16 cellular contexts compared by ENCODE assay signal in genomic region chr2:127661072-127661618, GRCh38. TPM values are rescaled to one million over a fixed set of nuclear protein-coding genes. Genes with fewer than 3 reads are reported as not detected.
A peak's percentile ranks its signal among the peaks of the same experiment; 100 is the strongest.
DNase-seq lines count a peak whose midpoint lies in the region; ATAC-seq and TF ChIP-seq lines count a peak whose summit lies in the region.
"Had no signal": no experiment of that assay in that cellular context is flagged by ENCODE, and none has a peak within 500 bp of the region (broad histone marks: within the 10 kb centered on the region; RNA-seq: fewer than 3 reads in every experiment).

No MANE protein-coding gene starts in this region.

- DNase-seq in breast epithelium (ENCODE audit: low spot score in 2 of 2), result peak in 1 of 2 donors; percentile 25
- DNase-seq in mammary epithelial cell, result no peak
- peak; percentile 19 to 54 for DNase-seq in hippocampal formation (lab: John Stamatoyannopoulos, UW)
- peak; percentile 86 for DNase-seq in posterior vena cava (ENCODE audit: low spot score)
- no peak for DNase-seq in glomerular visceral epithelial cell (ENCODE audit: extremely low spot score)
- no peak for DNase-seq in kidney glomerular epithelial cell (lab: John Stamatoyannopoulos, UW)
- no peak for DNase-seq in NCI-H1105 (lab: John Stamatoyannopoulos, UW)
- DNase-seq: activated CD4-positive, alpha-beta T cell treated with anti-CD3 and anti-CD28 coated beads, Interleukin-2, amount 50 U/mL, for 4 hours; activated gamma-delta T cell; OCI-M1; stimulated activated CD4-positive, alpha-beta T cell treated with anti-CD3 and anti-CD28 coated beads, Interleukin-4, amount 100 ng/mL, for 24 hours; stimulated activated naive CD8-positive, alpha-beta T cell treated with anti-CD3 and anti-CD28 coated beads, Interleukin-15, Interleukin-2, amounts not matched to agents 100 U/mL and 50 U/mL, for 24 hours had no signal

- WGBS in mammary epithelial cell (ENCODE audit: low coverage, missing lambda C conversion rate), result 96% methylated on average over 13 of the region's 14 CpGs

- no peak overlapping the region for H2AFZ ChIP-seq in mammary epithelial cell (ENCODE audit: low read depth, low read length)

- no peak for TF ChIP-seq POLR2A in breast epithelium (IDR thresholded peaks at IDR 0.05)

- no peak overlapping the region for H3K4me3 ChIP-seq in breast epithelium
- no peak overlapping the region for H3K4me3 ChIP-seq in mammary epithelial cell (replicated peaks in 1 of 3; ENCODE audit: insufficient read depth in 1 of 3, low read depth in 2 of 3, low read length in 3 of 3)
- H3K4me3 ChIP-seq: prostate gland had no signal

- intact Hi-C loops in breast epithelium (cut with DNase I; ENCODE audit: low total_unique reads) (no loop called here), mammary epithelial cell (cut with micrococcal nuclease) (no loop called here), posterior vena cava (cut with DNase I) (no loop called here)

- no peak for ATAC-seq in HG03159 (IDR thresholded peaks at IDR 0.05; ENCODE audit: unreplicated experiment)
- ATAC-seq: stimulated activated naive CD8-positive, alpha-beta T cell treated with anti-CD3 and anti-CD28 coated beads, Interleukin-15, Interleukin-2, amounts not matched to agents 100 U/mL and 50 U/mL, for 24 hours had no signal

- dilution Hi-C loops in mammary epithelial cell (cut with HindIII; ENCODE audit: low sequenced_read_pairs), result no loop called here

- no peak overlapping the region for H3K9ac ChIP-seq in mammary epithelial cell (ENCODE audit: insufficient read depth, low read length)

- no peaks in the 10 kb centered on the region for H3K36me3 ChIP-seq in breast epithelium
- no peaks in the 10 kb centered on the region for H3K36me3 ChIP-seq in mammary epithelial cell (ENCODE audit: insufficient read depth, low read length)
- H3K36me3 ChIP-seq: prostate gland had no signal

- H3K4me2 ChIP-seq in mammary epithelial cell (ENCODE audit: insufficient read depth, low read depth, low read length), result no peak overlapping the region

- H3K79me2 ChIP-seq in mammary epithelial cell (ENCODE audit: insufficient read depth, low read length), result no peaks in the 10 kb centered on the region

- CTCF ChIA-PET in mammary epithelial cell (lab: Charles Lee; ENCODE audit: low non-redundant PET), result no interaction called here

- peaks cover 0 to 6% of the 10 kb centered on the region in 2 donors for H3K4me1 ChIP-seq in breast epithelium
- H3K4me1 ChIP-seq in mammary epithelial cell (ENCODE audit: insufficient read depth, low read length), result peaks cover 8% of the 10 kb centered on the region
- H3K4me1 ChIP-seq: prostate gland had no signal

- H3K9me3 ChIP-seq in breast epithelium (no peaks in the 10 kb centered on the region), mammary epithelial cell (replicated peaks; ENCODE audit: insufficient read depth, low read length) (no peaks in the 10 kb centered on the region)
- H3K9me3 ChIP-seq: Caco-2, prostate gland had no signal

- H3K27ac ChIP-seq in breast epithelium (peak overlapping the region; percentile 1 to 55), mammary epithelial cell (ENCODE audit: insufficient read depth, low read depth, low read length) (no peak overlapping the region)
- H3K27ac ChIP-seq: 22Rv1, prostate gland had no signal

- no TSS peak for BruUV-seq in mammary epithelial cell (replicated peaks; lab: Mats Ljungman, UMichigan)

- in situ Hi-C loops in mammary epithelial cell (cut with MboI; ENCODE audit: low sequenced_read_pairs in 2 of 2), result no loop called here

- H4K20me1 ChIP-seq in mammary epithelial cell (ENCODE audit: insufficient read depth, low read length), result no peaks in the 10 kb centered on the region

- TF ChIP-seq CTCF in breast epithelium (IDR thresholded peaks at IDR 0.05), result no peak
- TF ChIP-seq CTCF in mammary epithelial cell (conservative IDR thresholded peaks at IDR 0.05 in 1 of 2, IDR thresholded peaks at IDR 0.05 in 1 of 2; ENCODE audit: extremely low read depth in 1 of 2, insufficient read depth in 1 of 2, low read depth in 1 of 2, low read length in 2 of 2), result no peak

- H3K27me3 ChIP-seq in breast epithelium (no peaks in the 10 kb centered on the region), mammary epithelial cell (ENCODE audit: insufficient read depth, low read length) (peaks cover 11% of the 10 kb centered on the region)

RNA-seq across cellular contexts. Expression of gene LIMS2, which starts 14.2 kb away (rescaled TPM):
- total RNA-seq in breast epithelium, result 10 to 100 TPM in 2 of 3 donors, 1 to 10 TPM in 1; 9.5 to 27.9 (median 19.4) TPM
- 1 to 10 TPM in 1 of 2 donors, under 1 TPM in 1; 0.42 to 8.0 TPM for total RNA-seq in mammary epithelial cell
- 0.10 TPM for polyA plus RNA-seq in mammary epithelial cell
- not detected for polyA minus RNA-seq in mammary epithelial cell
- 100 to 1,000 TPM; 210 to 235 TPM for total RNA-seq in posterior vena cava

RNA-seq across cellular contexts. Expression of gene GPR17, which starts 15.2 kb away (rescaled TPM):
- total RNA-seq in breast epithelium, result not detected
- total RNA-seq in mammary epithelial cell, result not detected
- not detected for polyA plus RNA-seq in mammary epithelial cell
- polyA minus RNA-seq in mammary epithelial cell, result not detected
- under 1 TPM in 1 of 2 donors, not detected in 1; 0.10 TPM for total RNA-seq in posterior vena cava
- total RNA-seq: Caco-2, prostate gland had no signal

RNA-seq across cellular contexts. Expression of gene SFT2D3, which starts 40.2 kb away (rescaled TPM):
- total RNA-seq in breast epithelium (10 to 100 TPM in 2 of 3 donors, 1 to 10 TPM in 1; 9.8 to 12.3 (median 10.9) TPM), mammary epithelial cell (1 to 10 TPM; 3.2 to 9.2 TPM), posterior vena cava (1 to 10 TPM; 4.3 to 4.7 TPM)
- polyA plus RNA-seq in mammary epithelial cell, result 2.1 TPM
- polyA minus RNA-seq in mammary epithelial cell, result 0.16 TPM

Comparison
In these comparisons a context has a peak if more than half of its experiments do, and no peak if none do; other contexts are left out.
1. DNase-seq: peak in hippocampal formation (2 of 2) and posterior vena cava (single experiment); none in mammary epithelial cell (single experiment), glomerular visceral epithelial cell (single experiment), kidney glomerular epithelial cell (single experiment) and NCI-H1105 (single experiment).
2. RNA of gene LIMS2, which starts 14.2 kb away (total RNA-seq): 210 to 235 TPM in posterior vena cava; 9.5 to 27.9 TPM in breast epithelium and 0.42 to 8.0 TPM in mammary epithelial cell; every median in the first group is over 4 times any median in the second.